ENCODE assay signal across 16 cellular contexts in genomic region chr6:84410377-84410776, GRCh38.
"Had no signal": no experiment of that assay in that cellular context is flagged by ENCODE, and none has a peak within 500 bp of the region (broad histone marks: within the 10 kb centered on the region; RNA-seq: fewer than 3 reads in every experiment).

No MANE protein-coding gene starts in this region.

- H3K79me2 ChIP-seq: parathyroid adenoma had no signal

- DNase-seq: activated CD4-positive, alpha-beta T cell treated with anti-CD3 and anti-CD28 coated beads for 48 hours; activated CD8-positive, alpha-beta memory T cell treated with anti-CD3 and anti-CD28 coated beads, Interleukin-2, amount 50 U/mL, for 48 hours; activated CD8-positive, alpha-beta T cell treated with anti-CD3 and anti-CD28 coated beads, Interleukin-2, amount 10 ng/mL, durations not matched to agents 7 days and 5 days; activated naive CD4-positive, alpha-beta T cell; activated naive CD8-positive, alpha-beta T cell treated with anti-CD3 and anti-CD28 coated beads, Interleukin-2, amount 50 U/mL, for 24 hours; dorsolateral prefrontal cortex; hypothalamus; naive B cell; retina; stomach had no signal

- H3K4me3 ChIP-seq: ascending aorta, dorsolateral prefrontal cortex, esophagus muscularis mucosa, lung, stomach, vagina had no signal

- H3K9ac ChIP-seq: parathyroid adenoma had no signal

- H3K27ac ChIP-seq: dorsolateral prefrontal cortex, esophagus muscularis mucosa, parathyroid adenoma, stomach, vagina had no signal

- H3K36me3 Mint-ChIP-seq: naive B cell, WTC11 had no signal

- H3K36me3 ChIP-seq: ascending aorta, esophagus muscularis mucosa, stomach, vagina had no signal

- H3K9me3 Mint-ChIP-seq: activated naive CD8-positive, alpha-beta T cell treated with anti-CD3 and anti-CD28 coated beads, Interleukin-2, amount 50 U/mL, for 24 hours; WTC11 had no signal

- ATAC-seq: activated CD8-positive, alpha-beta T cell treated with anti-CD3 and anti-CD28 coated beads, Interleukin-2, amount 10 ng/mL, durations not matched to agents 7 days and 5 days; activated naive CD8-positive, alpha-beta T cell treated with anti-CD3 and anti-CD28 coated beads, Interleukin-2, amount 50 U/mL, for 24 hours; WTC11 had no signal

- H3K27ac Mint-ChIP-seq: activated CD8-positive, alpha-beta T cell treated with anti-CD3 and anti-CD28 coated beads, Interleukin-2, amount 10 ng/mL, durations not matched to agents 7 days and 5 days; activated naive CD8-positive, alpha-beta T cell treated with anti-CD3 and anti-CD28 coated beads, Interleukin-2, amount 50 U/mL, for 24 hours; naive B cell; WTC11 had no signal

- H3K4me1 ChIP-seq: esophagus muscularis mucosa, parathyroid adenoma, stomach, vagina had no signal

- H3K27me3 ChIP-seq: ascending aorta, esophagus muscularis mucosa, stomach, vagina had no signal
